In genomic region chr12:50314629-50315312, GRCh38 we compare ENCODE assay signal across 7 cellular contexts. TPM values are rescaled to one million over a fixed set of nuclear protein-coding genes. Genes with fewer than 3 reads are reported as not detected.
DNase-seq lines count a peak whose midpoint lies in the region; ATAC-seq and TF ChIP-seq lines count a peak whose summit lies in the region.

No MANE protein-coding gene starts in this region.

- H3K4me3 ChIP-seq in NB4 (ENCODE audit: low read depth, low read length) = no peak overlapping the region
- no peak overlapping the region for H3K4me3 ChIP-seq in MG63
- H3K4me3 ChIP-seq in effector memory CD4-positive, alpha-beta T cell (ENCODE audit: insufficient read depth, low read depth, low read length, poor library complexity, severe bottlenecking) = no peak overlapping the region

- no peak for ATAC-seq in GM21576 (IDR thresholded peaks at IDR 0.05; ENCODE audit: unreplicated experiment)

- no peaks in the 10 kb centered on the region for H3K27me3 ChIP-seq in MG63
- no peaks in the 10 kb centered on the region for H3K27me3 ChIP-seq in effector memory CD4-positive, alpha-beta T cell (replicated peaks; ENCODE audit: control insufficient read depth, insufficient read depth, low read length, poor library complexity, severe bottlenecking)

- TF ChIP-seq CTCF in GM10266 (IDR thresholded peaks at IDR 0.05; ENCODE audit: control insufficient read depth, insufficient read depth, low read depth, missing control alignments) = peak; percentile 49
- TF ChIP-seq CTCF in NB4 (IDR thresholded peaks at IDR 0.05; ENCODE audit: low read depth, low read length) = peak; percentile 61

- no peaks in the 10 kb centered on the region for H3K9me3 ChIP-seq in MG63
- H3K9me3 ChIP-seq in effector memory CD4-positive, alpha-beta T cell (ENCODE audit: control insufficient read depth, low read length) = no peaks in the 10 kb centered on the region

- DNase-seq in GM10266 (ENCODE audit: extremely low spot score) (peak; percentile 48), NB4 (ENCODE audit: low read depth) (peak; percentile 64), amniotic epithelial cell (ENCODE audit: low read depth) (peak; percentile 62), islet precursor cell (peak; percentile 37), MG63 (no peak)
- no peak for DNase-seq in effector memory CD4-positive, alpha-beta T cell

- TF ChIP-seq POLR2A in NB4 (IDR thresholded peaks at IDR 0.05; ENCODE audit: extremely low read depth, insufficient read length) = no peak

- H3K36me3 ChIP-seq in MG63 = no peaks in the 10 kb centered on the region
- H3K36me3 ChIP-seq in effector memory CD4-positive, alpha-beta T cell (ENCODE audit: control insufficient read depth, insufficient read depth, low read length) = no peaks in the 10 kb centered on the region

- H3K27ac ChIP-seq in effector memory CD4-positive, alpha-beta T cell (ENCODE audit: insufficient read depth, low read length, poor library complexity, severe bottlenecking) = no peak overlapping the region

- no peaks in the 10 kb centered on the region for H3K4me1 ChIP-seq in effector memory CD4-positive, alpha-beta T cell (ENCODE audit: control insufficient read depth, insufficient read depth, low read length, poor library complexity, severe bottlenecking)

RNA-seq across cellular contexts. Expression of gene LIMA1, which starts 31.5 kb away (rescaled TPM):
- total RNA-seq in MG63 (2014; rRNA removed; shearing (Covaris generic); ENCODE audit: low replicate concordance) = 116 and 240 TPM in 2 replicates

Comparison
In these comparisons a context has a peak if more than half of its experiments do, and no peak if none do; other contexts are left out.
1. DNase-seq: peak in GM10266 (single experiment), NB4 (single experiment), amniotic epithelial cell (single experiment) and islet precursor cell (single experiment); none in MG63 (single experiment) and effector memory CD4-positive, alpha-beta T cell (0 of 3).